Comparison of ENCODE assay signal across 1 cellular context in genomic region chr6:111338843-111339242, GRCh38.
TF ChIP-seq lines count a peak whose summit lies in the region.

No MANE protein-coding gene starts in this region.

TF ChIP-seq in GM23338, 12 proteins besides CTCF, POLR2A, EP300 and RAD21 (continued from another document):
- TF ChIP-seq ZNF114 (CRISPR knock-in tag; IDR thresholded peaks at IDR 0.05) = no peak
- TF ChIP-seq CREB1 (CRISPR knock-in tag; IDR thresholded peaks at IDR 0.05; ENCODE audit: low read depth) = no peak
